ENCODE assay signal across 35 cellular contexts in genomic region chr10:69247313-69247710, GRCh38.
"Had no signal": no experiment of that assay in that cellular context is flagged by ENCODE, and none has a peak within 500 bp of the region (broad histone marks: within the 10 kb centered on the region; RNA-seq: fewer than 3 reads in every experiment).

No MANE protein-coding gene starts in this region.

- H3K9me3 ChIP-seq: MG63 had no signal

- H3K27me3 ChIP-seq: MG63 had no signal

- H3K4me3 ChIP-seq: MG63 had no signal

- H3K36me3 ChIP-seq: MG63 had no signal

- H3K9ac ChIP-seq: KMS-11 had no signal

- H3K27ac ChIP-seq: KMS-11 had no signal

- DNase-seq: Karpas-422, Kasumi-1, KBM-7, KG1, MG63, MM.1S, MV-4-11, NCI-H1048, NCI-H1092, NCI-H1092 treated with DMSO at 0.1 percent for 48 hours, NCI-H1105, NCI-H1105 treated with DMSO at 0.1 percent for 48 hours, NCI-H1417, NCI-H1417 treated with DMSO at 0.1 percent for 48 hours, NCI-H1436, NCI-H1436 treated with DMSO at 0.1 percent for 48 hours, NCI-H146, NCI-H1694, NCI-H1694 treated with DMSO at 0.1 percent for 48 hours, NCI-H187, NCI-H187 treated with DMSO at 0.1 percent for 48 hours, NCI-H1930, NCI-H2029, NCI-H2029 treated with DMSO at 0.1 percent for 48 hours, NCI-H2081, NCI-H2081 treated with DMSO at 0.1 percent for 48 hours, NCI-H2107, NCI-H2171, NCI-H2171 treated with DMSO at 0.1 percent for 48 hours, NCI-H2227 treated with DMSO at 0.1 percent for 48 hours, NCI-H226, NCI-H345, NCI-H446, NCI-H446 treated with DMSO at 0.1 percent for 48 hours had no signal

- H3K4me2 ChIP-seq: KMS-11 had no signal
